10 cellular contexts compared by ENCODE assay signal in genomic region chr10:7406712-7407333, GRCh38. TPM values are rescaled to one million over a fixed set of nuclear protein-coding genes. Genes with fewer than 3 reads are reported as not detected.
DNase-seq lines count a peak whose midpoint lies in the region; ATAC-seq, FAIRE-seq and TF ChIP-seq lines count a peak whose summit lies in the region.
"Had no signal": no experiment of that assay in that cellular context is flagged by ENCODE, and none has a peak within 500 bp of the region (broad histone marks: within the 10 kb centered on the region; RNA-seq: fewer than 3 reads in every experiment).

No MANE protein-coding gene starts in this region.

- no peak overlapping the region for H2AFZ ChIP-seq in H9 (ENCODE audit: low read length)

- no peaks in the 10 kb centered on the region for H3K79me1 ChIP-seq in H9 (ENCODE audit: insufficient read depth, low read depth, low read length, poor library complexity, severe bottlenecking)

- TF ChIP-seq CTCF in H9 (conservative IDR thresholded peaks at IDR 0.05), result no peak

- H3K4me3 ChIP-seq in iPS-18c (ENCODE audit: insufficient read depth, low read depth, low read length) (peak overlapping the region; percentile 72; the same call in 1 of the 2 replicates), skin epidermis (peak overlapping the region in 5 of 7 experiments; percentile 56 to 73 (median 66))

- no peaks in the 10 kb centered on the region for H4K20me1 ChIP-seq in H9 (ENCODE audit: control insufficient read depth, insufficient read depth, insufficient read length)

- no peak overlapping the region for H4K5ac ChIP-seq in H9 (ENCODE audit: insufficient read length, low read depth, low read length)

- peaks cover 0 to 4% of the 10 kb centered on the region in 2 experiments; a peak in 2 of 5 replicates for H3K9me3 Mint-ChIP-seq in H9
- no peaks in the 10 kb centered on the region for H3K9me3 Mint-ChIP-seq in activated naive CD8-positive, alpha-beta T cell (ENCODE audit: low read depth)

- H3T11ph ChIP-seq in H9 (ENCODE audit: low read length), result no peak overlapping the region

- H3K56ac ChIP-seq in H9 (ENCODE audit: insufficient read length, low read depth, low read length), result no peak overlapping the region

- ATAC-seq in HG03196 (IDR thresholded peaks at IDR 0.05; ENCODE audit: unreplicated experiment), result no peak

- no peak overlapping the region for H3K27ac Mint-ChIP-seq in H9
- H3K27ac Mint-ChIP-seq in activated naive CD8-positive, alpha-beta T cell, result peak overlapping the region; percentile 41

- no peak overlapping the region for H4K8ac ChIP-seq in H9 (replicated peaks; ENCODE audit: insufficient read length, low read depth, low read length)

- peaks cover 17% of the 10 kb centered on the region; the same call in 1 of the 2 replicates for H3K27me3 ChIP-seq in H9 (ENCODE audit: insufficient read depth, low read length)

- H3K18ac ChIP-seq in H9 (ENCODE audit: insufficient read length, low read depth, low read length), result peak overlapping the region; percentile 71

- DNase-seq in H9, result no peak
- no peak for DNase-seq in GM12892 (ENCODE audit: insufficient read length)
- no peak for DNase-seq in NCI-H2029 (lab: John Stamatoyannopoulos, UW)
- no peak for DNase-seq in cerebellar nuclear complex (lab: John Stamatoyannopoulos, UW)
- DNase-seq: NCI-H1092 had no signal

- no peak for TF ChIP-seq POLR2A in GM12892 (IDR thresholded peaks at IDR 0.05; ENCODE audit: low read depth, low read length)

- no CpG with 5 or more reads among the region's 14 CpGs for WGBS in H9 (ENCODE audit: extremely low coverage, insufficient read length, low lambda C conversion rate)

- FAIRE-seq in GM12892 (lab: Jason Lieb, UNC), result no peak

- no peak overlapping the region for H2BK120ac ChIP-seq in H9 (ENCODE audit: low read depth, low read length, poor library complexity, severe bottlenecking)

- no peaks in the 10 kb centered on the region for H3K9me3 ChIP-seq in H9 (ENCODE audit: control insufficient read depth, low read depth, low read length)
- peaks cover 2% of the 10 kb centered on the region for H3K9me3 ChIP-seq in iPS-18c (ENCODE audit: control insufficient read depth, insufficient read depth, low read length)

- H3K79me2 ChIP-seq in H9 (ENCODE audit: insufficient read depth, low read length), result peaks cover 4% of the 10 kb centered on the region; the same call in 1 of the 2 replicates

- no peak overlapping the region for H4K91ac ChIP-seq in H9 (ENCODE audit: insufficient read length, low read depth, low read length)

- peaks cover 65% of the 10 kb centered on the region for H3K27me3 Mint-ChIP-seq in H9 (ENCODE audit: low read depth)
- H3K27me3 Mint-ChIP-seq in activated naive CD8-positive, alpha-beta T cell, result no peaks in the 10 kb centered on the region

- H3K4me1 ChIP-seq in H9 (ENCODE audit: insufficient read depth, low read length), result no peaks in the 10 kb centered on the region; the same call in 1 of the 2 replicates

- no peak overlapping the region for H2BK15ac ChIP-seq in H9 (ENCODE audit: low read depth, low read length)

- H2BK20ac ChIP-seq in H9 (ENCODE audit: low read depth, low read length, poor library complexity, severe bottlenecking), result no peak overlapping the region

- H2BK12ac ChIP-seq in H9 (ENCODE audit: insufficient read length, low read depth, low read length), result no peak overlapping the region

- H3K4me1 Mint-ChIP-seq in H9, result peaks cover 30 to 36% of the 10 kb centered on the region in 2 experiments
- H3K4me1 Mint-ChIP-seq in activated naive CD8-positive, alpha-beta T cell (ENCODE audit: low read depth), result peaks cover 59% of the 10 kb centered on the region

- no peak overlapping the region for H3K23ac ChIP-seq in H9 (ENCODE audit: insufficient read length, low read depth, low read length)

- H3K4me2 ChIP-seq in H9 (ENCODE audit: insufficient read depth, insufficient read length, low read length), result peak overlapping the region; percentile 74

- no peak overlapping the region for H3K4ac ChIP-seq in H9 (ENCODE audit: low read depth, low read length)

- peak overlapping the region; percentile 18 for H3K9ac ChIP-seq in H9 (ENCODE audit: extremely low read depth, insufficient read length, low read length)

- no peak overlapping the region for H2AK5ac ChIP-seq in H9 (ENCODE audit: insufficient read length, low read length)

- H3K23me2 ChIP-seq in H9 (ENCODE audit: insufficient read length, low read depth, low read length, poor library complexity, severe bottlenecking), result peaks cover 36% of the 10 kb centered on the region

- H2BK5ac ChIP-seq in H9 (ENCODE audit: insufficient read length, low read length), result no peak overlapping the region

- peak overlapping the region; percentile 79; the same call in 1 of the 2 replicates for H3K14ac ChIP-seq in H9 (ENCODE audit: insufficient read depth, low read length)

- peak overlapping the region; percentile 83 to 91 for H3K4me3 Mint-ChIP-seq in H9
- peak overlapping the region; percentile 95 for H3K4me3 Mint-ChIP-seq in activated naive CD8-positive, alpha-beta T cell

- H3K27ac ChIP-seq in H9 (ENCODE audit: insufficient read length, low read depth, low read length) (no peak overlapping the region), skin epidermis (peak overlapping the region in 12 of 21 experiments; percentile 29 to 84 (median 61))
- H3K27ac ChIP-seq: VCaP had no signal

- no peaks in the 10 kb centered on the region for H3K36me3 Mint-ChIP-seq in H9 (ENCODE audit: insufficient read depth in 1 of 3, low read depth in 3 of 3)
- peaks cover 6% of the 10 kb centered on the region for H3K36me3 Mint-ChIP-seq in activated naive CD8-positive, alpha-beta T cell

RNA-seq across cellular contexts. Expression of gene SFMBT2, which starts 4.0 kb away (rescaled TPM):
- 5.3 and 6.7 TPM in 2 replicates for total RNA-seq in H9 (2021)
- 10.0 TPM for polyA plus RNA-seq in GM12892 (2012; ENCODE audit: missing spikeins)
